25 cellular contexts compared by ENCODE assay signal in the genomic region with DNA sequence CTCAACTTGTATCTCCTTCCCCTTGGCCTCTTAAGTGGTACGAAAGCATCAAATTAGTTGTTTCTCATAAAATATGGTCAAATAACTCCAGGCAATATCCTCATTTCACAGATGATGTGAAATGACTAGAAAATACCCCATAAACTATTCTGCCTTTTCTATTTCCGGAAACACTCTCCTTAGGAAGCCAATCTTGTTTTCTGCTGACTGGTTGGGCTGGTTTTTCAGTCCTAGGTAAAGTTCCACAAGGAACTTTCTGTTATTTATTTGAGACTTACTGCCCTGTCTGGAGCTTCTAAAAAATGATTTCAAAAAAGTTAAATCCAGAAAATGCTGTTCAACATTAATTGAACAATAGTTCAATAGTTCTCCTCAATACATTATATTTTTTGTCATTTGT. TPM values are rescaled to one million over a fixed set of nuclear protein-coding genes. Genes with fewer than 3 reads are reported as not detected.
A peak's percentile ranks its signal among the peaks of the same experiment; 100 is the strongest.
DNase-seq lines count a peak whose midpoint lies in the region; ATAC-seq, FAIRE-seq and TF ChIP-seq lines count a peak whose summit lies in the region.
"Had no signal": no experiment of that assay in that cellular context is flagged by ENCODE, and none has a peak within 500 bp of the region (broad histone marks: within the 10 kb centered on the region; RNA-seq: fewer than 3 reads in every experiment).

No MANE protein-coding gene starts in this region.

- no peak overlapping the region for H3K4me3 ChIP-seq in A673 (ENCODE audit: low read depth, low read length, poor library complexity, severe bottlenecking)
- H3K4me3 ChIP-seq in rectal smooth muscle tissue (ENCODE audit: low read length): no peak overlapping the region
- H3K4me3 ChIP-seq in small intestine (ENCODE audit: low read depth in 1 of 2, low read length in 2 of 2): no peak overlapping the region
- no peak overlapping the region for H3K4me3 ChIP-seq in smooth muscle cell
- H3K4me3 ChIP-seq: BLaER1 treated with 17β-estradiol and CSF1 and Interleukin-3, amounts not matched to agents 10 nM and 100 nM; GM12878; GM23338; HAP-1; SJSA1 had no signal

- 74 to 83% (median 78%) methylated on average over 2 of the region's 2 CpGs for WGBS in small intestine, 3 donors
- WGBS in smooth muscle cell (ENCODE audit: low lambda C conversion rate): 78% methylated on average over 2 of the region's 2 CpGs

- no TSS peak for BruUV-seq in A673 (replicated peaks; lab: Mats Ljungman, UMichigan)

- peak; percentile 7 for DNase-seq in A673 (ENCODE audit: low spot score)
- DNase-seq in left colon: no peak
- DNase-seq in small intestine: no peak
- no peak for DNase-seq in smooth muscle cell (lab: John Stamatoyannopoulos, UW; ENCODE audit: unreplicated experiment)
- DNase-seq: ACHN; CD4-positive, alpha-beta memory T cell; DND-41; KBM-7; NCI-H1092; NCI-H1436 treated with DMSO at 0.1 percent for 48 hours; NCI-H1930; NCI-H510A; NCI-H748 treated with DMSO at 0.1 percent for 48 hours had no signal

- POLR2A ChIA-PET in A673 (lab: Charles Lee; ENCODE audit: low non-redundant PET): no interaction called here

- H3K79me2 ChIP-seq in smooth muscle cell (ENCODE audit: low read depth): no peaks in the 10 kb centered on the region

- ATAC-seq in left colon (peak; percentile 71), GM18870 (IDR thresholded peaks at IDR 0.05; ENCODE audit: unreplicated experiment) (no peak), HG03342 (IDR thresholded peaks at IDR 0.05; ENCODE audit: unreplicated experiment) (no peak)
- ATAC-seq: GM12878, GM23338, HepG2 had no signal

- H3F3A ChIP-seq in smooth muscle cell (ENCODE audit: low read depth): no peaks in the 10 kb centered on the region

- no peak overlapping the region for H2AFZ ChIP-seq in smooth muscle cell (ENCODE audit: low read depth)
- H2AFZ ChIP-seq: GM23338 had no signal

- no peak for FAIRE-seq in small intestine (lab: Jason Lieb, UNC)
- FAIRE-seq: HepG2 had no signal

- H3K4me1 ChIP-seq in A673 (ENCODE audit: insufficient read depth, low read length, poor library complexity, severe bottlenecking) (no peaks in the 10 kb centered on the region), rectal smooth muscle tissue (ENCODE audit: control insufficient read depth, insufficient read depth, low read length) (peaks cover 6% of the 10 kb centered on the region), small intestine (ENCODE audit: control insufficient read depth in 2 of 2, insufficient read depth in 1 of 2, low read depth in 1 of 2, low read length in 1 of 2) (no peaks in the 10 kb centered on the region), smooth muscle cell (ENCODE audit: low read depth) (no peaks in the 10 kb centered on the region)
- H3K4me1 ChIP-seq: BLaER1 treated with 17β-estradiol and CSF1 and Interleukin-3, amounts not matched to agents 10 nM and 100 nM; HAP-1; SJSA1 had no signal

- H3K4me2 ChIP-seq in smooth muscle cell: no peak overlapping the region
- H3K4me2 ChIP-seq: BLaER1 treated with 17β-estradiol and CSF1 and Interleukin-3, amounts not matched to agents 10 nM and 100 nM; GM23338 had no signal

- peaks cover 20% of the 10 kb centered on the region for H3K27me3 ChIP-seq in A673 (replicated peaks; ENCODE audit: insufficient read depth, low read depth, low read length, poor library complexity)
- no peaks in the 10 kb centered on the region for H3K27me3 ChIP-seq in rectal smooth muscle tissue (ENCODE audit: control insufficient read depth, insufficient read depth, low read length)
- H3K27me3 ChIP-seq in small intestine (ENCODE audit: control insufficient read depth in 2 of 2, insufficient read depth in 2 of 2, low read length in 2 of 2): peaks cover 0 to 3% of the 10 kb centered on the region in 2 donors
- H3K27me3 ChIP-seq in smooth muscle cell (ENCODE audit: low read depth): no peaks in the 10 kb centered on the region
- H3K27me3 ChIP-seq: BLaER1 treated with 17β-estradiol and CSF1 and Interleukin-3, amounts not matched to agents 10 nM and 100 nM; SJSA1 had no signal

- CTCF ChIA-PET in A673 (lab: Charles Lee): no interaction called here

- intact Hi-C loops in A673 (cut with micrococcal nuclease; ENCODE audit: unreplicated experiment) (loop anchor here (10.0 kb wide), 1 partner anchor 328 kb away; no protein-coding TSS in a partner anchor), left colon (cut with DNase I, micrococcal nuclease) (no loop called here)

- TF ChIP-seq CTCF in A673 (conservative IDR thresholded peaks at IDR 0.05; ENCODE audit: low read depth, low read length) (no peak), VCaP (conservative IDR thresholded peaks at IDR 0.05) (no peak), smooth muscle cell (IDR thresholded peaks at IDR 0.05; ENCODE audit: borderline replicate concordance, insufficient read depth, poor library complexity, severe bottlenecking) (no peak)

- H3K9ac ChIP-seq in rectal smooth muscle tissue (ENCODE audit: low read length): no peak overlapping the region
- H3K9ac ChIP-seq in smooth muscle cell (ENCODE audit: low read depth): no peak overlapping the region
- H3K9ac ChIP-seq: BLaER1 treated with 17β-estradiol and CSF1 and Interleukin-3, amounts not matched to agents 10 nM and 100 nM had no signal

- H3K36me3 ChIP-seq in A673 (ENCODE audit: insufficient read depth, low read length, poor library complexity, severe bottlenecking): no peaks in the 10 kb centered on the region
- H3K36me3 ChIP-seq in rectal smooth muscle tissue (ENCODE audit: control insufficient read depth, insufficient read depth, low read length): no peaks in the 10 kb centered on the region
- no peaks in the 10 kb centered on the region for H3K36me3 ChIP-seq in small intestine (ENCODE audit: control insufficient read depth in 2 of 2, insufficient read depth in 2 of 2, low read length in 2 of 2)
- no peaks in the 10 kb centered on the region for H3K36me3 ChIP-seq in smooth muscle cell (ENCODE audit: low read depth)
- H3K36me3 ChIP-seq: BLaER1 treated with 17β-estradiol and CSF1 and Interleukin-3, amounts not matched to agents 10 nM and 100 nM; HAP-1; SJSA1 had no signal

- H3K9me3 ChIP-seq in A673 (ENCODE audit: low read depth, low read length, poor library complexity, severe bottlenecking) (no peaks in the 10 kb centered on the region), small intestine (ENCODE audit: control insufficient read depth, low read depth) (no peaks in the 10 kb centered on the region), smooth muscle cell (replicated peaks; ENCODE audit: low read depth) (no peaks in the 10 kb centered on the region)
- H3K9me3 ChIP-seq: BLaER1 treated with 17β-estradiol and CSF1 and Interleukin-3, amounts not matched to agents 10 nM and 100 nM; HAP-1; SJSA1 had no signal

- H4K20me1 ChIP-seq in smooth muscle cell (ENCODE audit: low read depth): no peaks in the 10 kb centered on the region
- H4K20me1 ChIP-seq: BLaER1 treated with 17β-estradiol and CSF1 and Interleukin-3, amounts not matched to agents 10 nM and 100 nM had no signal

- H3K27ac ChIP-seq in A673 (ENCODE audit: low read depth, low read length, poor library complexity, severe bottlenecking) (no peak overlapping the region), VCaP (peak overlapping the region; percentile 41), rectal smooth muscle tissue (ENCODE audit: low read depth, low read length) (peak overlapping the region; percentile 1), small intestine (ENCODE audit: low read depth in 1 of 2, low read length in 1 of 2) (no peak overlapping the region), smooth muscle cell (ENCODE audit: low read depth) (no peak overlapping the region)
- H3K27ac ChIP-seq: BLaER1 treated with 17β-estradiol and CSF1 and Interleukin-3, amounts not matched to agents 10 nM and 100 nM; HL-60; SJSA1 had no signal

RNA-seq across cellular contexts. Expression of a gene that starts 7.3 kb away (rescaled TPM):
- total RNA-seq in A673 (2021) (not detected in 2 replicates), left colon (10 to 100 TPM in 1 of 2 donors, 1 to 10 TPM in 1; 2.1 to 18.2 TPM), smooth muscle cell (0.99 and 1.8 TPM in 2 replicates)
- polyA plus RNA-seq in small intestine (1 to 10 TPM in 2 of 3 donors, under 1 TPM in 1; under 0.01 to 3.1 (median 1.1) TPM), smooth muscle cell (0.58 and 2.3 TPM in 2 replicates)
- total RNA-seq: CD4-positive, alpha-beta memory T cell; GM12878; HepG2; HT-29 had no signal
- polyA plus RNA-seq: CD4-positive, alpha-beta memory T cell; GM12878; HepG2 had no signal

Comparison
In these comparisons a context has a peak if more than half of its experiments do, and no peak if none do; other contexts are left out.
1. H3K27ac ChIP-seq: peak in VCaP (single experiment) and rectal smooth muscle tissue (single experiment); none in A673 (single experiment), small intestine (0 of 2) and smooth muscle cell (single experiment).